9 cellular contexts compared by ENCODE assay signal in genomic region chr6:163338671-163339405, GRCh38.
DNase-seq lines count a peak whose midpoint lies in the region.
"Had no signal": no experiment of that assay in that cellular context is flagged by ENCODE, and none has a peak within 500 bp of the region (broad histone marks: within the 10 kb centered on the region; RNA-seq: fewer than 3 reads in every experiment).

No MANE protein-coding gene starts in this region.

- DNase-seq in AG08396 (ENCODE audit: low spot score) (peak; percentile 57), NCI-H510A treated with DMSO at 0.1 percent for 48 hours (lab: John Stamatoyannopoulos, UW) (peak; percentile 69), epidermal melanocyte (ENCODE audit: insufficient read length, low spot score) (peak; percentile 77), medulla oblongata (ENCODE audit: extremely low spot score) (peak; percentile 96), GF-D8 (lab: John Stamatoyannopoulos, UW) (no peak), DMS 273 treated with DMSO at 0.1 percent for 48 hours (lab: John Stamatoyannopoulos, UW) (no peak)
- no peak for DNase-seq in stimulated activated naive CD4-positive, alpha-beta T cell treated with Interleukin-2 at 50 U/mL for 16 hours (lab: John Stamatoyannopoulos, UW)
- no peak for DNase-seq in activated naive CD8-positive, alpha-beta T cell treated with anti-CD3 and anti-CD28 coated beads for 36 hours
- DNase-seq: NCI-H2227 treated with DMSO at 0.1 percent for 48 hours had no signal

- H3K27ac Mint-ChIP-seq in activated naive CD8-positive, alpha-beta T cell treated with anti-CD3 and anti-CD28 coated beads for 36 hours, result no peak overlapping the region

- no peak overlapping the region for H3K4me3 Mint-ChIP-seq in activated naive CD8-positive, alpha-beta T cell treated with anti-CD3 and anti-CD28 coated beads for 36 hours

- H3K36me3 Mint-ChIP-seq in activated naive CD8-positive, alpha-beta T cell treated with anti-CD3 and anti-CD28 coated beads for 36 hours, result peaks cover 1% of the 10 kb centered on the region

- H3K9me3 Mint-ChIP-seq in activated naive CD8-positive, alpha-beta T cell treated with anti-CD3 and anti-CD28 coated beads for 36 hours, result no peaks in the 10 kb centered on the region

- H3K27me3 Mint-ChIP-seq in activated naive CD8-positive, alpha-beta T cell treated with anti-CD3 and anti-CD28 coated beads for 36 hours, result peaks cover 18% of the 10 kb centered on the region

- peaks cover 2% of the 10 kb centered on the region for H3K4me1 Mint-ChIP-seq in activated naive CD8-positive, alpha-beta T cell treated with anti-CD3 and anti-CD28 coated beads for 36 hours

Comparison
In these comparisons a context has a peak if more than half of its experiments do, and no peak if none do; other contexts are left out.
1. DNase-seq: peak in AG08396 (single experiment), NCI-H510A treated with DMSO at 0.1 percent for 48 hours (single experiment), epidermal melanocyte (single experiment) and medulla oblongata (single experiment); none in GF-D8 (single experiment), stimulated activated naive CD4-positive, alpha-beta T cell treated with Interleukin-2 at 50 U/mL for 16 hours (single experiment), activated naive CD8-positive, alpha-beta T cell treated with anti-CD3 and anti-CD28 coated beads for 36 hours (single experiment) and DMS 273 treated with DMSO at 0.1 percent for 48 hours (single experiment).